In the genomic region with DNA sequence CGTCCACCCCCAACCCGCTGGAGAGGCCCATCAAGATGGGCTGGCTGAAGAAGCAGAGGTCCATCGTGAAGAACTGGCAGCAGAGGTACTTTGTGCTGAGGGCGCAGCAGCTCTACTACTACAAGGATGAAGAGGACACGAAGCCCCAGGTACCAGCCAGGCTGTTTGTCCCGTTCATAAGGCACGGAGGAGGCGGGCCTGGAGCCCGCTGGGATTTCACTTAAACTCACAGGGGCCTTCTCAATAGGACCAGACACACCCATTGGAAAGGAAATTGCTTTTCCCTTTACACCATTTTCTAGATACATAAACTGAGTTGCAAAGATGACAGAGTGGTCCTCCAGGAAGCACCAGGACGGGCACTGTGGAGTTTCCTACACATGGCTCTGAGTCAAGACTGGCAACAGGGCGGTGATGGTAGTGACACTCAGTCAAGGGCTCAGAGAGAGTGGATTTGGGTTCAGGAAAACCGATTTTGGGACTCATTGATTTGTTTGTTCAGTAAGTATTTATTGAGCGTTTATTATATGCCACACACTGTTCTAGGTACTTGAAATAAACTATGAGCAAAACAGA, we compare ENCODE assay signal across 10 cellular contexts. TPM values are rescaled to one million over a fixed set of nuclear protein-coding genes. Genes with fewer than 3 reads are reported as not detected.
DNase-seq lines count a peak whose midpoint lies in the region; ATAC-seq and TF ChIP-seq lines count a peak whose summit lies in the region.
"Had no signal": no experiment of that assay in that cellular context is flagged by ENCODE, and none has a peak within 500 bp of the region (broad histone marks: within the 10 kb centered on the region; RNA-seq: fewer than 3 reads in every experiment).

No MANE protein-coding gene starts in this region.

- peak overlapping the region; percentile 84 for H3K27ac ChIP-seq in CD4-positive, alpha-beta memory T cell (ENCODE audit: low read depth, low read length)
- peak overlapping the region; percentile 61 for H3K27ac ChIP-seq in effector memory CD4-positive, alpha-beta T cell (ENCODE audit: insufficient read depth, low read length, poor library complexity, severe bottlenecking)
- H3K27ac ChIP-seq in neutrophil (peak overlapping the region; percentile 99), A673 (ENCODE audit: low read depth, low read length, poor library complexity, severe bottlenecking) (no peak overlapping the region)
- H3K27ac ChIP-seq: epithelial cell of prostate had no signal

- peak overlapping the region; percentile 95 to 99 (median 97) for H3K27ac Mint-ChIP-seq in CD4-positive, alpha-beta memory T cell

- CTCF ChIA-PET in CD4-positive, alpha-beta memory T cell (lab: Charles Lee; ENCODE audit: partially characterized antibody): interaction anchor here (1.0 to 17.3 kb wide), 9 partner anchors 8 to 309 kb away, joined by 3 to 526 read pairs (median 5); a partner anchor contains a TSS
- CTCF ChIA-PET in A673 (lab: Charles Lee): no interaction called here

- TF ChIP-seq CTCF in NB4 (IDR thresholded peaks at IDR 0.05; ENCODE audit: low read depth, low read length) (no peak), neutrophil (IDR thresholded peaks at IDR 0.05) (no peak), A673 (conservative IDR thresholded peaks at IDR 0.05; ENCODE audit: low read depth, low read length) (no peak), GM10266 (IDR thresholded peaks at IDR 0.05; ENCODE audit: control insufficient read depth, insufficient read depth, low read depth, missing control alignments) (no peak)

- POLR2A ChIA-PET in CD4-positive, alpha-beta memory T cell (lab: Charles Lee; ENCODE audit: partially characterized antibody): interaction anchor here (1.0 to 14.7 kb wide), 18 partner anchors 8 to 133 kb away, joined by 3 to 728 read pairs (median 6); no protein-coding TSS in a partner anchor
- POLR2A ChIA-PET in A673 (lab: Charles Lee; ENCODE audit: low non-redundant PET): no interaction called here

- no peaks in the 10 kb centered on the region for H3K27me3 ChIP-seq in CD4-positive, alpha-beta memory T cell (ENCODE audit: insufficient read depth, low read length)
- no peaks in the 10 kb centered on the region for H3K27me3 ChIP-seq in effector memory CD4-positive, alpha-beta T cell (replicated peaks; ENCODE audit: control insufficient read depth, insufficient read depth, low read length, poor library complexity, severe bottlenecking)
- no peaks in the 10 kb centered on the region for H3K27me3 ChIP-seq in neutrophil
- H3K27me3 ChIP-seq in A673 (replicated peaks; ENCODE audit: insufficient read depth, low read depth, low read length, poor library complexity): no peaks in the 10 kb centered on the region

- ATAC-seq in GM19452 (IDR thresholded peaks at IDR 0.05; ENCODE audit: unreplicated experiment) (no peak), GM19463 (IDR thresholded peaks at IDR 0.05; ENCODE audit: unreplicated experiment) (no peak)

- peaks cover 58 to 65% of the 10 kb centered on the region in 2 donors for H3K36me3 Mint-ChIP-seq in CD4-positive, alpha-beta memory T cell

- H3K4me1 ChIP-seq in CD4-positive, alpha-beta memory T cell (ENCODE audit: insufficient read depth, low read length): peaks cover 97% of the 10 kb centered on the region
- H3K4me1 ChIP-seq in effector memory CD4-positive, alpha-beta T cell (ENCODE audit: control insufficient read depth, insufficient read depth, low read length, poor library complexity, severe bottlenecking): peaks cover 75% of the 10 kb centered on the region
- H3K4me1 ChIP-seq in neutrophil (ENCODE audit: control insufficient read depth in 1 of 2, insufficient read depth in 1 of 2, low read depth in 1 of 2, low read length in 1 of 2): peaks cover 83 to 96% of the 10 kb centered on the region in 2 experiments
- no peaks in the 10 kb centered on the region for H3K4me1 ChIP-seq in A673 (ENCODE audit: insufficient read depth, low read length, poor library complexity, severe bottlenecking)

- peaks cover 27% of the 10 kb centered on the region for H3K36me3 ChIP-seq in CD4-positive, alpha-beta memory T cell (ENCODE audit: insufficient read depth, low read length)
- peaks cover 16% of the 10 kb centered on the region for H3K36me3 ChIP-seq in effector memory CD4-positive, alpha-beta T cell (ENCODE audit: control insufficient read depth, insufficient read depth, low read length)
- H3K36me3 ChIP-seq in neutrophil (peaks cover 41% of the 10 kb centered on the region), A673 (ENCODE audit: insufficient read depth, low read length, poor library complexity, severe bottlenecking) (no peaks in the 10 kb centered on the region)

- H3K4me1 Mint-ChIP-seq in CD4-positive, alpha-beta memory T cell: peaks cover 75 to 90% (median 85%) of the 10 kb centered on the region in 4 donors

- peak overlapping the region; percentile 84 to 95 (median 87) for H3K4me3 Mint-ChIP-seq in CD4-positive, alpha-beta memory T cell

- intact Hi-C loops in CD4-positive, alpha-beta memory T cell (cut with micrococcal nuclease): no loop called here
- intact Hi-C loops in A673 (cut with micrococcal nuclease; ENCODE audit: unreplicated experiment): no loop called here

- H3K4me3 ChIP-seq in CD4-positive, alpha-beta memory T cell (ENCODE audit: low read length in 2 of 2): peak overlapping the region; percentile 57 to 63
- H3K4me3 ChIP-seq in NB4 (ENCODE audit: low read depth, low read length): peak overlapping the region; percentile 69
- peak overlapping the region; percentile 55 for H3K4me3 ChIP-seq in effector memory CD4-positive, alpha-beta T cell (ENCODE audit: insufficient read depth, low read depth, low read length, poor library complexity, severe bottlenecking)
- H3K4me3 ChIP-seq in neutrophil (ENCODE audit: low read depth in 1 of 2, low read length in 1 of 2): peak overlapping the region; percentile 83 to 90
- H3K4me3 ChIP-seq in A673 (ENCODE audit: low read depth, low read length, poor library complexity, severe bottlenecking): no peak overlapping the region

- no TSS peak for BruUV-seq in A673 (replicated peaks; lab: Mats Ljungman, UMichigan)

- no peak for TF ChIP-seq POLR2A in NB4 (IDR thresholded peaks at IDR 0.05; ENCODE audit: extremely low read depth, insufficient read length)

- no peaks in the 10 kb centered on the region for H3K9me3 ChIP-seq in CD4-positive, alpha-beta memory T cell (ENCODE audit: control insufficient read depth in 1 of 2, low read length in 2 of 2)
- no peaks in the 10 kb centered on the region for H3K9me3 ChIP-seq in effector memory CD4-positive, alpha-beta T cell (ENCODE audit: control insufficient read depth, low read length)
- H3K9me3 ChIP-seq in neutrophil (no peaks in the 10 kb centered on the region), A673 (ENCODE audit: low read depth, low read length, poor library complexity, severe bottlenecking) (no peaks in the 10 kb centered on the region)

- peak in 2 of 5 donors; percentile 8 to 52 for DNase-seq in CD4-positive, alpha-beta memory T cell
- DNase-seq in NB4 (ENCODE audit: low read depth): peak; percentile 62
- DNase-seq in effector memory CD4-positive, alpha-beta T cell: no peak
- DNase-seq in A673 (ENCODE audit: low spot score): no peak
- DNase-seq in GM10266 (ENCODE audit: extremely low spot score): no peak
- DNase-seq: Calu3 had no signal

- H3K9me3 Mint-ChIP-seq in CD4-positive, alpha-beta memory T cell: peaks cover 0 to 2% (median 0%) of the 10 kb centered on the region in 8 donors

- no peaks in the 10 kb centered on the region for H3K27me3 Mint-ChIP-seq in CD4-positive, alpha-beta memory T cell

RNA-seq across cellular contexts. Expression of a gene that starts 40.7 kb away (rescaled TPM):
- 100 to 1,000 TPM; 162 to 163 TPM for total RNA-seq in CD4-positive, alpha-beta memory T cell
- polyA plus RNA-seq in CD4-positive, alpha-beta memory T cell: 100 to 1,000 TPM in 1 of 2 donors, 10 to 100 TPM in 1; 37.1 to 125 TPM
- 5.4 and 6.2 TPM in 2 replicates for total RNA-seq in A673 (2021)
- total RNA-seq: Calu3 had no signal

Comparison
In these comparisons a context has a peak if more than half of its experiments do, and no peak if none do; other contexts are left out.
1. RNA of a gene that starts 40.7 kb away (total RNA-seq): 162 to 163 TPM in CD4-positive, alpha-beta memory T cell; 5.4 to 6.2 TPM in A673; every median in the first group is over 10 times any median in the second.